Comparison of ENCODE assay signal across 8 cellular contexts in the genomic region with DNA sequence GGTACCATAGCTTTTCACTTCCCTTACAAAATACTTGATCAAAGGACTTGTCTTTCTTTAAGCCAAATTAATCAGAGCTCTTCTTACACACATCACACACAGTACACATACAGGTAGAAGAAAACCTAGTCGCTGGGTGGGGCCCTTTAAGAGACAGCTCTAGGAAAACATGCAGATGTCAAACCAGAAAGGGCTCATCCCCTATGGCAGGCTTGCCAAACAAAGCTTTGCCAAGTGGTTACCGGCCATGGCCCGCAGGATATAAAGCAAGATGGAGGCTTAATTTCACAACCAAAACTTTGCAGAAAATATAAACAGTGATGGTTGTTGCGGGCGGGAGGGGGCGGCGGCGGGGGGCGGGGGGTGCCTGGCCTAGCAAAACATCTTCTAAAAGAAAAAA.
DNase-seq lines count a peak whose midpoint lies in the region; ATAC-seq and TF ChIP-seq lines count a peak whose summit lies in the region.

No MANE protein-coding gene starts in this region.

- H3K27me3 Mint-ChIP-seq in activated naive CD4-positive, alpha-beta T cell treated with anti-CD3 and anti-CD28 coated beads, Interleukin-2, amount 50 U/mL, for 24 hours = peaks cover 7% of the 10 kb centered on the region

- H3K27ac ChIP-seq in upper lobe of left lung = no peak overlapping the region

- no peak for DNase-seq in activated naive CD4-positive, alpha-beta T cell (lab: John Stamatoyannopoulos, UW)
- DNase-seq in RKO (ENCODE audit: low spot score) (peak; percentile 50), foreskin fibroblast (peak in 1 of 2 donors; percentile 50), upper lobe of left lung (no peak), dedifferentiated amniotic fluid mesenchymal stem cell (ENCODE audit: extremely low spot score) (no peak)

- H3K36me3 ChIP-seq in upper lobe of left lung = no peaks in the 10 kb centered on the region

- no peaks in the 10 kb centered on the region for H3K9me3 ChIP-seq in upper lobe of left lung

- no peaks in the 10 kb centered on the region for H3K36me3 Mint-ChIP-seq in activated naive CD4-positive, alpha-beta T cell treated with anti-CD3 and anti-CD28 coated beads, Interleukin-2, amount 50 U/mL, for 24 hours

- TF ChIP-seq EP300 in upper lobe of left lung (IDR thresholded peaks at IDR 0.05) = no peak

- TF ChIP-seq POLR2A in upper lobe of left lung (IDR thresholded peaks at IDR 0.05) = no peak

- peak overlapping the region; percentile 79 to 84 for H3K4me3 ChIP-seq in foreskin fibroblast (ENCODE audit: low read depth in 1 of 2, low read length in 2 of 2)
- peak overlapping the region in 3 of 4 donors; percentile 32 to 43 (median 42) for H3K4me3 ChIP-seq in upper lobe of left lung

- H3K27ac Mint-ChIP-seq in activated naive CD4-positive, alpha-beta T cell treated with anti-CD3 and anti-CD28 coated beads, Interleukin-2, amount 50 U/mL, for 24 hours = no peak overlapping the region

- H3K4me3 Mint-ChIP-seq in activated naive CD4-positive, alpha-beta T cell treated with anti-CD3 and anti-CD28 coated beads, Interleukin-2, amount 50 U/mL, for 24 hours = peak overlapping the region; percentile 44

- H3K4me1 ChIP-seq in upper lobe of left lung = no peaks in the 10 kb centered on the region

- no peaks in the 10 kb centered on the region for H3K27me3 ChIP-seq in upper lobe of left lung

- no peaks in the 10 kb centered on the region for H3K4me1 Mint-ChIP-seq in activated naive CD4-positive, alpha-beta T cell treated with anti-CD3 and anti-CD28 coated beads, Interleukin-2, amount 50 U/mL, for 24 hours

- ATAC-seq in upper lobe of left lung (ENCODE audit: low FRiP score in 2 of 2) = no peak
- no peak for ATAC-seq in HG03565 (IDR thresholded peaks at IDR 0.05; ENCODE audit: unreplicated experiment)
- ATAC-seq in GM19328 (IDR thresholded peaks at IDR 0.05; ENCODE audit: unreplicated experiment) = no peak

- no peak for TF ChIP-seq CTCF in foreskin fibroblast (IDR thresholded peaks at IDR 0.05; ENCODE audit: low read depth, low read length)
- TF ChIP-seq CTCF in upper lobe of left lung (IDR thresholded peaks at IDR 0.05) = no peak

- 44 to 53% methylated on average over 9 of the region's 9 CpGs for WGBS in upper lobe of left lung, 2 donors

- H3K9me3 Mint-ChIP-seq in activated naive CD4-positive, alpha-beta T cell treated with anti-CD3 and anti-CD28 coated beads, Interleukin-2, amount 50 U/mL, for 24 hours = peaks cover 11% of the 10 kb centered on the region
